Comparison of ENCODE assay signal across 26 cellular contexts in the genomic region with DNA sequence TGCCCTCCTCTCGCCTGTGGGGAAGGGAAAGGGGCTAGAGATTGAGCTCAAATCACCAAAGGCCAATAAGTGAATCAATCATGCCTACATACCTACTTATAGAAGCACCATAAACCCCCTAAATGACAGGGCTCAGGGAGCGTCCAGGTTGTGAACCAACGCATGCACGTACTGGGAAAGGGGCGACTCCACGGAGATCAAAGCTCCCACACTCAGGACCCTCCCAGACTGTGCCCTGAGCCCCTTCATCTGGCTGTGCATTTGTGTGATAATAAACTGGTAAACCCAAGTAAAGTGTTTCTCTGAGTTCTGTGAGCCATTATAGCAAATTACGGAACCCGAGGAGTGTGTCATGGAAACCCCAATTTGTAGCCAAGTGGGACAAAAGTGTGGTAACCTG.
"Had no signal": no experiment of that assay in that cellular context is flagged by ENCODE, and none has a peak within 500 bp of the region (broad histone marks: within the 10 kb centered on the region; RNA-seq: fewer than 3 reads in every experiment).

No MANE protein-coding gene starts in this region.

- H3K27ac ChIP-seq: neutrophil, psoas muscle, right lobe of liver, skin epidermis, spleen, stomach, suprapubic skin, testis, tibial artery, transverse colon, vagina had no signal

- H3K4me2 ChIP-seq: smooth muscle cell had no signal

- ATAC-seq: naive thymus-derived CD8-positive, alpha-beta T cell; natural killer cell treated with Interleukin-12 subunit alpha and Interleukin-12 subunit beta and Interleukin-15 and Interleukin-18, amount 100 ng/mL, for 72 hours; psoas muscle; right cardiac atrium; right lobe of liver; stimulated activated effector memory CD8-positive, alpha-beta T cell treated with anti-CD3 and anti-CD28 coated beads, Interleukin-12 subunit alpha, Interleukin-12 subunit beta, amount 100 ng/mL, for 72 hours; stimulated activated naive B cell treated with anti-CD40 and anti-IgM and Interleukin-4, amounts not matched to agents 10 μg/mL and 1 μg/mL and 100 μg/mL, for 72 hours had no signal

- H3K4me3 ChIP-seq: pancreas, psoas muscle, right lobe of liver, skin epidermis, smooth muscle cell, spleen, stomach, suprapubic skin, testis, tibial artery, transverse colon, vagina had no signal

- H3K9me3 ChIP-seq: neutrophil, pancreas, psoas muscle, right lobe of liver, spleen, stomach, suprapubic skin, testis, tibial artery, transverse colon, vagina had no signal

- H3K36me3 ChIP-seq: neutrophil had no signal

- H3K4me1 ChIP-seq: psoas muscle, right lobe of liver, suprapubic skin, testis, tibial artery, transverse colon, vagina had no signal

- H3K27me3 ChIP-seq: neutrophil, pancreas, right lobe of liver, spleen, stomach, suprapubic skin, testis, tibial artery, transverse colon, vagina had no signal

- DNase-seq: naive B cell; nephron progenitor cell; nucleus accumbens; pancreas; psoas muscle; right cardiac atrium; right lobe of liver; spleen; stimulated activated CD4-positive, alpha-beta T cell treated with anti-CD3 and anti-CD28 coated beads, Interleukin-12 subunit alpha, Interleukin-12 subunit beta, amount 100 ng/mL, for 4 hours; stimulated activated CD4-positive, alpha-beta T cell treated with anti-CD3 and anti-CD28 coated beads, Interleukin-1b, Interleukin-23, amount 100 ng/mL, for 48 hours; stimulated activated CD4-positive, alpha-beta T cell treated with anti-CD3 and anti-CD28 coated beads, Interleukin-4, amount 100 ng/mL, for 24 hours; stimulated activated naive B cell treated with anti-CD40 and anti-IgM and Interleukin-4, amounts not matched to agents 10 μg/mL and 1 μg/mL and 100 μg/mL, for 72 hours; stimulated activated naive CD4-positive, alpha-beta T cell treated with Interleukin-2 at 50 U/mL for 16 hours; stomach; substantia nigra; testis; tibial artery; transverse colon had no signal
